11 cellular contexts compared by ENCODE assay signal in the genomic region with DNA sequence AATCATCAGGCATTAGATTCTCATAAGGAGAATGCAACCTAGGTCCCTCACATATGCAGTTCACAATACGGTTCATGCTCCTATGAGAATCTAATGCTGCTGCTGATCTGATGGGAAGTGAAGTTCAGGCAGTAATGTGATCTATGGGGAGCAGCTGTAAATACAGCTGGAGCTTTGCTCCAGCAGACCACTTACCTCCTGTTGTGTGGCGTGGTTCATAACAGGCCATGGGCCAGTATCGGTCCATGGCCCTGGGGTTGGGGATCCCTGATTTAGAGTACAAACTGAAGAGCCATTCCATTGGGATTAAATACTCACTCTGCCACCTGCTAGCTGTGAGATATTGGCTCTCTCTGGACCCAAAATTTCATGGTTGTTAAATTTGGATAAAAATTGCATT.
"Had no signal": no experiment of that assay in that cellular context is flagged by ENCODE, and none has a peak within 500 bp of the region (broad histone marks: within the 10 kb centered on the region; RNA-seq: fewer than 3 reads in every experiment).

No MANE protein-coding gene starts in this region.

- H2AFZ ChIP-seq: GM23248, GM23338 had no signal

- H3K9me3 ChIP-seq: HAP-1 had no signal

- FAIRE-seq: H1, H54 had no signal

- H3K36me3 ChIP-seq: HAP-1 had no signal

- H3K4me1 ChIP-seq: HAP-1 had no signal

- H3K9ac ChIP-seq: GM23248 had no signal

- ATAC-seq: GM23338, HCT116 had no signal

- H3K4me2 ChIP-seq: GM23338 had no signal

- H3K4me3 ChIP-seq: GM23248, GM23338, HAP-1 had no signal

- H3K27ac ChIP-seq: GM23248 had no signal

- DNase-seq: GM23248, GOT3, H7, H9, HCEC 1CT, HFFc6 had no signal
